Comparison of ENCODE assay signal across 8 cellular contexts in the genomic region with DNA sequence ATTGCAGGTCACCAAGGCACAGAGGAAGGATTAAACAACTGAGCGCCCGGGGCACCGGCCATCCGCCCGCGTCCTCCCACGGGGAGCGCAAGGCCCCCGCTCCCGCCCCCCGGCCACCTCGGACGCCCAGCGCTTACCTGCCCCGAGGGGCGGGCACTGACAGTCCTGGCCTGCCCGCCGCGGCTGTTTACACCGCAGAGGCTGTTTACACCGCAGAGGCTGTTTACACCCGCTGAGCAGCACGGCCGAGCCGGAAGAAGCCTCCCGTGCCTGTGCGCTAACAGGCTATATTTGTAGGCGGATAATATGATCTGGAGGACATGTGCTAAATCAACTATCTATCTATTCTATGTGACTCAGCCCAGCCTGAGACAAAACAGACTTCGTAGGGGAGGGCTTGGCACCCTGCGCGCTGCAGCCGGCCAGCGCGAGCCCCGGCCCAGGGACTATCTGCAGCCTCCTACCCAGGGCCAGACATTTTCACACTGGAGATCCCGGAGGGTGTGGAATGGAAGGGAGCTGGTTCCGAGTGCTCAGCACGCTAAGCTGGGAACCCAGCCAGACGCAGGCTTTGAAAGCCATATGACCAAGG. TPM values are rescaled to one million over a fixed set of nuclear protein-coding genes. Genes with fewer than 3 reads are reported as not detected.
DNase-seq lines count a peak whose midpoint lies in the region; ATAC-seq and TF ChIP-seq lines count a peak whose summit lies in the region.

TSS of gene LRRC2 (minus strand) at position 263 of the 592 bp plus-strand sequence. CDS start 14,711 bp downstream, outside the sequence.

- TF ChIP-seq CTCF in coronary artery (IDR thresholded peaks at IDR 0.05), result no peak

- peak; percentile 84 for ATAC-seq in left lobe of liver
- peak; percentile 65 to 72 for ATAC-seq in stimulated activated naive B cell treated with anti-CD40 and anti-IgM and Interleukin-4, amounts not matched to agents 10 μg/mL and 1 μg/mL and 100 μg/mL, for 72 hours (replicated peaks)
- no peak for ATAC-seq in GM18498 (IDR thresholded peaks at IDR 0.05; ENCODE audit: unreplicated experiment)
- no peak for ATAC-seq in GM18909 (IDR thresholded peaks at IDR 0.05; ENCODE audit: poor library complexity, unreplicated experiment)
- no peak for ATAC-seq in GM19455 (IDR thresholded peaks at IDR 0.05; ENCODE audit: unreplicated experiment)

- H3K27ac ChIP-seq in coronary artery, result peak within 1 kb of the TSS in 1 of 2 donors; percentile 17

- peaks cover 0 to 3% of the 10 kb centered on the region in 2 donors for H3K9me3 Mint-ChIP-seq in stimulated activated naive B cell treated with anti-CD40 and anti-IgM and Interleukin-4, amounts not matched to agents 10 μg/mL and 1 μg/mL and 100 μg/mL, for 72 hours

- DNase-seq in T-helper 22 cell (ENCODE audit: low read depth) (peak; percentile 3), coronary artery (ENCODE audit: low spot score) (no peak), left lobe of liver (ENCODE audit: low spot score) (peak; percentile 75)
- no peak for DNase-seq in stimulated activated naive B cell treated with anti-CD40 and anti-IgM and Interleukin-4, amounts not matched to agents 10 μg/mL and 1 μg/mL and 100 μg/mL, for 72 hours

- peaks cover 8 to 15% of the 10 kb centered on the region in 2 donors for H3K4me1 Mint-ChIP-seq in stimulated activated naive B cell treated with anti-CD40 and anti-IgM and Interleukin-4, amounts not matched to agents 10 μg/mL and 1 μg/mL and 100 μg/mL, for 72 hours

- H3K4me3 ChIP-seq in GM08714 (ENCODE audit: low read length) (peak within 1 kb of the TSS; percentile 24; the same call in 1 of the 2 replicates), coronary artery (peak within 1 kb of the TSS; percentile 76)

- H3K4me3 Mint-ChIP-seq in stimulated activated naive B cell treated with anti-CD40 and anti-IgM and Interleukin-4, amounts not matched to agents 10 μg/mL and 1 μg/mL and 100 μg/mL, for 72 hours, result peak within 1 kb of the TSS; percentile 69 to 76

- no peak within 1 kb of the TSS for H3K27ac Mint-ChIP-seq in stimulated activated naive B cell treated with anti-CD40 and anti-IgM and Interleukin-4, amounts not matched to agents 10 μg/mL and 1 μg/mL and 100 μg/mL, for 72 hours

- H3K27me3 Mint-ChIP-seq in stimulated activated naive B cell treated with anti-CD40 and anti-IgM and Interleukin-4, amounts not matched to agents 10 μg/mL and 1 μg/mL and 100 μg/mL, for 72 hours, result peaks cover 42 to 54% of the 10 kb centered on the region in 2 donors

- H3K36me3 Mint-ChIP-seq in stimulated activated naive B cell treated with anti-CD40 and anti-IgM and Interleukin-4, amounts not matched to agents 10 μg/mL and 1 μg/mL and 100 μg/mL, for 72 hours, result peaks cover 0 to 6% of the 10 kb centered on the region in 2 donors

RNA-seq across cellular contexts. Expression of gene LRRC2, which starts in this region (rescaled TPM):
- 7.4 TPM for total RNA-seq in left lobe of liver

Comparison
In these comparisons a context has a peak if more than half of its experiments do, and no peak if none do; other contexts are left out.
1. DNase-seq: peak in T-helper 22 cell (single experiment) and left lobe of liver (single experiment); none in coronary artery (single experiment) and stimulated activated naive B cell treated with anti-CD40 and anti-IgM and Interleukin-4, amounts not matched to agents 10 μg/mL and 1 μg/mL and 100 μg/mL, for 72 hours (single experiment).
2. ATAC-seq: peak in left lobe of liver (single experiment) and stimulated activated naive B cell treated with anti-CD40 and anti-IgM and Interleukin-4, amounts not matched to agents 10 μg/mL and 1 μg/mL and 100 μg/mL, for 72 hours (2 of 2); none in GM18498 (single experiment), GM18909 (single experiment) and GM19455 (single experiment).